ENCODE assay signal across 11 cellular contexts in the genomic region with DNA sequence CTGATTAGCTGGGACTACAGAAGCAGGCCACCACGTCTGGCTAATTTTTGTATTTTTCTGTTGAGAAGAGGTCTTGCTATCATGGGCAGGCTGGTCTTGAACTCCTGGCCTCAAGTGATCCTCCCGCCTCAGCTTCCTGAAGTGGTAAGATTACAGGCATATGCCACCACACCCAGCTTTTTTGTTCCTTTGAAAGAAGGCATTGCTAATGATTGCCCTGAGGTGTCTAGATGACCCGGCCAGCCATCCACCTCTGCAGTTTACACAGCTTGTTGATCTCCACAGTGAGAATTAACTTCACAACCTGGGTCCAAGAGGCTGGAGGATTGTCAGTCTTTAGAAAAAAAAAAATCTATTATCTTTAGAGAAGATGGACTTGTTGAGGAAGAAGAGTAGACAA. TPM values are rescaled to one million over a fixed set of nuclear protein-coding genes. Genes with fewer than 3 reads are reported as not detected.
DNase-seq lines count a peak whose midpoint lies in the region; ATAC-seq and TF ChIP-seq lines count a peak whose summit lies in the region.
"Had no signal": no experiment of that assay in that cellular context is flagged by ENCODE, and none has a peak within 500 bp of the region (broad histone marks: within the 10 kb centered on the region; RNA-seq: fewer than 3 reads in every experiment).

No MANE protein-coding gene starts in this region.

- DNase-seq in heart left ventricle (no peak), left cardiac atrium (no peak), type B pancreatic cell (ENCODE audit: extremely low spot score, unreplicated experiment) (no peak), DMS 273 (lab: John Stamatoyannopoulos, UW; ENCODE audit: unreplicated experiment) (no peak)
- DNase-seq in activated naive CD8-positive, alpha-beta T cell treated with anti-CD3 and anti-CD28 coated beads, Interleukin-2, amount 50 U/mL, for 24 hours = no peak
- DNase-seq: activated CD4-positive, CD25-positive, alpha-beta regulatory T cell treated with anti-CD3 and anti-CD28 coated beads, Interleukin-2, amount 50 U/mL, for 72 hours; central memory CD4-positive, alpha-beta T cell; NK-92 treated with Interleukin-12 subunit alpha and Interleukin-12 subunit beta, amount 100 ng/mL, for 24 hours had no signal

- H3K4me1 Mint-ChIP-seq in activated naive CD8-positive, alpha-beta T cell treated with anti-CD3 and anti-CD28 coated beads, Interleukin-2, amount 50 U/mL, for 24 hours = peaks cover 79% of the 10 kb centered on the region
- peaks cover 67% of the 10 kb centered on the region for H3K4me1 Mint-ChIP-seq in type B pancreatic cell (ENCODE audit: unreplicated experiment)

- H3K27me3 ChIP-seq in heart left ventricle (no peaks in the 10 kb centered on the region), muscle layer of duodenum (ENCODE audit: low read depth, low read length) (no peaks in the 10 kb centered on the region)

- H3K27ac Mint-ChIP-seq in activated naive CD8-positive, alpha-beta T cell treated with anti-CD3 and anti-CD28 coated beads, Interleukin-2, amount 50 U/mL, for 24 hours = peak overlapping the region; percentile 26
- peak overlapping the region; percentile 75 for H3K27ac Mint-ChIP-seq in type B pancreatic cell

- H3K27me3 Mint-ChIP-seq in activated naive CD8-positive, alpha-beta T cell treated with anti-CD3 and anti-CD28 coated beads, Interleukin-2, amount 50 U/mL, for 24 hours = no peaks in the 10 kb centered on the region
- no peaks in the 10 kb centered on the region for H3K27me3 Mint-ChIP-seq in type B pancreatic cell

- H3K9me3 ChIP-seq in heart left ventricle (no peaks in the 10 kb centered on the region), muscle layer of duodenum (ENCODE audit: control insufficient read depth in 1 of 2, low read length in 2 of 2) (no peaks in the 10 kb centered on the region)

- 82 to 89% (median 88%) methylated on average over 3 of the region's 3 CpGs for WGBS in heart left ventricle, 4 donors

- H3K4me1 ChIP-seq in heart left ventricle = peaks cover 12 to 98% (median 65%) of the 10 kb centered on the region in 12 donors
- H3K4me1 ChIP-seq in muscle layer of duodenum (ENCODE audit: control insufficient read depth in 1 of 2, insufficient read depth in 2 of 2, low read length in 2 of 2) = peaks cover 25 to 34% of the 10 kb centered on the region in 2 donors

- no peaks in the 10 kb centered on the region for H3K9me3 Mint-ChIP-seq in activated naive CD8-positive, alpha-beta T cell treated with anti-CD3 and anti-CD28 coated beads, Interleukin-2, amount 50 U/mL, for 24 hours
- H3K9me3 Mint-ChIP-seq in type B pancreatic cell = no peaks in the 10 kb centered on the region

- H3K36me3 ChIP-seq in heart left ventricle (no peaks in the 10 kb centered on the region), muscle layer of duodenum (ENCODE audit: control insufficient read depth in 1 of 2, insufficient read depth in 2 of 2, low read length in 2 of 2) (peaks cover 0 to 3% of the 10 kb centered on the region in 2 donors)

- no peak overlapping the region for H3K4me3 Mint-ChIP-seq in activated naive CD8-positive, alpha-beta T cell treated with anti-CD3 and anti-CD28 coated beads, Interleukin-2, amount 50 U/mL, for 24 hours
- no peak overlapping the region for H3K4me3 Mint-ChIP-seq in type B pancreatic cell

- peak overlapping the region in 10 of 12 donors; percentile 58 to 93 (median 72) for H3K27ac ChIP-seq in heart left ventricle
- H3K27ac ChIP-seq in muscle layer of duodenum (ENCODE audit: low read length) = peak overlapping the region; percentile 81

- intact Hi-C loops in heart left ventricle (cut with DNase I) = loop anchor here in 2 of 10 donors (10.0 kb wide), 2 partner anchors 61 to 131 kb away; a partner anchor contains a TSS
- intact Hi-C loops in left cardiac atrium (cut with DNase I) = no loop called here

- H3K36me3 Mint-ChIP-seq in activated naive CD8-positive, alpha-beta T cell treated with anti-CD3 and anti-CD28 coated beads, Interleukin-2, amount 50 U/mL, for 24 hours (ENCODE audit: low read depth) = peaks cover 5% of the 10 kb centered on the region
- H3K36me3 Mint-ChIP-seq in type B pancreatic cell = peaks cover 17% of the 10 kb centered on the region

- H3K4me3 ChIP-seq in heart left ventricle (no peak overlapping the region), muscle layer of duodenum (ENCODE audit: low read depth in 1 of 2, low read length in 2 of 2) (no peak overlapping the region)

- ATAC-seq in heart left ventricle = no peak
- ATAC-seq in left cardiac atrium = no peak
- ATAC-seq in activated naive CD8-positive, alpha-beta T cell treated with anti-CD3 and anti-CD28 coated beads, Interleukin-2, amount 50 U/mL, for 24 hours = no peak
- no peak for ATAC-seq in HG02885 (IDR thresholded peaks at IDR 0.05; ENCODE audit: poor library complexity, unreplicated experiment)
- no peak for ATAC-seq in GM21786 (IDR thresholded peaks at IDR 0.05; ENCODE audit: unreplicated experiment)

- TF ChIP-seq POLR2A in heart left ventricle (IDR thresholded peaks at IDR 0.05) = no peak

- TF ChIP-seq CTCF in heart left ventricle (IDR thresholded peaks at IDR 0.05) (no peak), type B pancreatic cell (conservative IDR thresholded peaks at IDR 0.05) (no peak)

RNA-seq across cellular contexts. Expression of a gene that starts 58.7 kb away (rescaled TPM):
- total RNA-seq in heart left ventricle = 10 to 100 TPM; 12.1 to 34.3 (median 16.3) TPM
- polyA plus RNA-seq in heart left ventricle = 1 to 10 TPM; 5.6 to 9.8 TPM
- 10 to 100 TPM; 24.0 to 37.5 TPM for total RNA-seq in left cardiac atrium
- total RNA-seq in type B pancreatic cell (ENCODE audit: low replicate concordance) = 52.0 and 59.0 TPM in 2 replicates
